8 cellular contexts compared by ENCODE assay signal in the genomic region with DNA sequence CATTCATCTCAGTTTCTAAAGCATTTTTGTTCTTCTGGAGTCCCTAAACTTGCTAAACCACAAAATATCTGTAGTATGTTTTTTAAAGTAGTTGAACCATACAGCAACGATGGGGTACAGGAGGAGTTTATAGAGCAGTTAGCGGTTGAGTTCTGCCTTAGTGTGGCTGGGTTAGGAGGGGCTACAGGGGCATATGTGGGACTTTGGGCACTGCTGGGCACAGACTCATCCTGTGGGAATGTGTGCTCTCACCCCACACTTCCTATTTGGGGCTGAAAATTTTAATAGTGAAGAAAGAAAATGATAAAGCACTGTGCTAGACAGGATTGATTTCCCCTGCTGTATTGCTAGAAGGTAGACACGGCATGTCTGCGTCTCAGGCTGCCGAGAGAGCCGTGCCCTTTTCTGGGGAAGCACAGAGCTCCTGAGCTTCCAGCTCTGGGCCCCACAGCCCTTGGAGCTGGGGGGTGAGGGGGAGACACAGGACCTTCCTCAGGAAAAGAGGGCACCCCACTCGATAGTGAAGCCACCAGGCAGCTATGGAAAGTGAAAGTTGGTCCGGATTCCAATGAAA.
DNase-seq lines count a peak whose midpoint lies in the region; ATAC-seq lines count a peak whose summit lies in the region.

No MANE protein-coding gene starts in this region.

- H3K4me1 ChIP-seq in mucosa of stomach (ENCODE audit: control insufficient read depth, insufficient read depth, low read length): peaks cover 50% of the 10 kb centered on the region

- peak overlapping the region; percentile 98 for H3K27ac ChIP-seq in caudate nucleus (ENCODE audit: low read depth, low read length)

- ATAC-seq in GM18517 (IDR thresholded peaks at IDR 0.05; ENCODE audit: unreplicated experiment) (no peak), HG03196 (IDR thresholded peaks at IDR 0.05; ENCODE audit: unreplicated experiment) (no peak)

- H3K4me3 ChIP-seq in mucosa of stomach (ENCODE audit: low read length): peak overlapping the region; percentile 88

- no peaks in the 10 kb centered on the region for H3K9me3 ChIP-seq in mucosa of stomach (ENCODE audit: control insufficient read depth, low read length)

- H3K9ac ChIP-seq in mucosa of stomach (ENCODE audit: low read length): peak overlapping the region; percentile 98

- no peaks in the 10 kb centered on the region for H3K27me3 ChIP-seq in mucosa of stomach (ENCODE audit: control insufficient read depth, insufficient read depth, low read length)

- H3K36me3 ChIP-seq in mucosa of stomach (ENCODE audit: control insufficient read depth, insufficient read depth, low read length): peaks cover 3% of the 10 kb centered on the region

- DNase-seq in GF-D8 (lab: John Stamatoyannopoulos, UW) (peak; percentile 54), NCI-H345 (lab: John Stamatoyannopoulos, UW) (peak; percentile 23), caudate nucleus (lab: John Stamatoyannopoulos, UW) (peak in 1 of 61 donors; percentile 34), LoVo (ENCODE audit: low spot score) (no peak), 8988T (no peak)

Comparison
In these comparisons a context has a peak if more than half of its experiments do, and no peak if none do; other contexts are left out.
1. DNase-seq: peak in GF-D8 (single experiment) and NCI-H345 (single experiment); none in LoVo (single experiment) and 8988T (single experiment).